Comparison of ENCODE assay signal across 11 cellular contexts in genomic region chr11:44623321-44623715, GRCh38. TPM values are rescaled to one million over a fixed set of nuclear protein-coding genes. Genes with fewer than 3 reads are reported as not detected.
DNase-seq lines count a peak whose midpoint lies in the region; ATAC-seq and TF ChIP-seq lines count a peak whose summit lies in the region.
"Had no signal": no experiment of that assay in that cellular context is flagged by ENCODE, and none has a peak within 500 bp of the region (broad histone marks: within the 10 kb centered on the region; RNA-seq: fewer than 3 reads in every experiment).

No MANE protein-coding gene starts in this region.

- no peak for TF ChIP-seq CTCF in activated CD8-positive, alpha-beta T cell treated with anti-CD3 and anti-CD28 coated beads for 36 hours (IDR thresholded peaks at IDR 0.05)
- no peak for TF ChIP-seq CTCF in left ventricle myocardium inferior (IDR thresholded peaks at IDR 0.05; ENCODE audit: borderline replicate concordance)

- no peak for DNase-seq in activated CD8-positive, alpha-beta T cell treated with anti-CD3 and anti-CD28 coated beads for 36 hours
- no peak for DNase-seq in left ventricle myocardium inferior
- DNase-seq in stimulated activated naive B cell treated with anti-CD40 and anti-IgM and Interleukin-4, amounts not matched to agents 10 μg/mL and 1 μg/mL and 100 μg/mL, for 72 hours, result peak; percentile 4
- DNase-seq: esophagus squamous epithelium, mammary epithelial cell, SIG-M5 had no signal

- H3K4me3 ChIP-seq in left ventricle myocardium inferior, result no peak overlapping the region
- H3K4me3 ChIP-seq: esophagus squamous epithelium had no signal

- POLR2A ChIA-PET in activated CD8-positive, alpha-beta T cell treated with anti-CD3 and anti-CD28 coated beads for 36 hours (lab: Charles Lee), result interaction anchor here (0.6 to 2.3 kb wide), 3 partner anchors 12 to 1180 kb away, joined by 3 to 10 read pairs (median 4); no protein-coding TSS in a partner anchor

- H3K36me3 Mint-ChIP-seq in activated CD8-positive, alpha-beta T cell treated with anti-CD3 and anti-CD28 coated beads for 36 hours (ENCODE audit: low read depth), result peaks cover 25% of the 10 kb centered on the region
- H3K36me3 Mint-ChIP-seq in stimulated activated naive B cell treated with anti-CD40 and anti-IgM and Interleukin-4, amounts not matched to agents 10 μg/mL and 1 μg/mL and 100 μg/mL, for 72 hours, result peaks cover 46 to 60% of the 10 kb centered on the region in 2 donors

- CTCF ChIA-PET in activated CD8-positive, alpha-beta T cell treated with anti-CD3 and anti-CD28 coated beads for 36 hours (lab: Charles Lee), result interaction anchor here (0.8 to 1.8 kb wide), 3 partner anchors 9 to 288 kb away, joined by 3 to 11 read pairs (median 4); no protein-coding TSS in a partner anchor

- H3K36me3 ChIP-seq in left ventricle myocardium inferior, result peaks cover 11% of the 10 kb centered on the region

- peak overlapping the region; percentile 74 for H3K27ac Mint-ChIP-seq in activated CD8-positive, alpha-beta T cell treated with anti-CD3 and anti-CD28 coated beads for 36 hours
- H3K27ac Mint-ChIP-seq in stimulated activated naive B cell treated with anti-CD40 and anti-IgM and Interleukin-4, amounts not matched to agents 10 μg/mL and 1 μg/mL and 100 μg/mL, for 72 hours, result peak overlapping the region; percentile 22

- intact Hi-C loops in activated CD8-positive, alpha-beta T cell treated with anti-CD3 and anti-CD28 coated beads for 36 hours (cut with micrococcal nuclease), result loop anchor here (10.0 kb wide), 2 partner anchors 151 to 271 kb away; no protein-coding TSS in a partner anchor
- intact Hi-C loops in left ventricle myocardium inferior (cut with micrococcal nuclease), result loop anchor here (5.0 kb wide), 1 partner anchor 289 kb away; no protein-coding TSS in a partner anchor

- H3K27me3 ChIP-seq in left ventricle myocardium inferior (ENCODE audit: low read depth), result no peaks in the 10 kb centered on the region
- H3K27me3 ChIP-seq: esophagus squamous epithelium had no signal

- H3K9me3 ChIP-seq in left ventricle myocardium inferior (replicated peaks), result peaks cover 4% of the 10 kb centered on the region
- H3K9me3 ChIP-seq: esophagus squamous epithelium had no signal

- no peak overlapping the region for H3K4me3 Mint-ChIP-seq in activated CD8-positive, alpha-beta T cell treated with anti-CD3 and anti-CD28 coated beads for 36 hours
- H3K4me3 Mint-ChIP-seq in stimulated activated naive B cell treated with anti-CD40 and anti-IgM and Interleukin-4, amounts not matched to agents 10 μg/mL and 1 μg/mL and 100 μg/mL, for 72 hours, result no peak overlapping the region
- H3K4me3 Mint-ChIP-seq: activated naive CD8-positive, alpha-beta T cell had no signal

- no peaks in the 10 kb centered on the region for H3K27me3 Mint-ChIP-seq in activated CD8-positive, alpha-beta T cell treated with anti-CD3 and anti-CD28 coated beads for 36 hours
- H3K27me3 Mint-ChIP-seq in stimulated activated naive B cell treated with anti-CD40 and anti-IgM and Interleukin-4, amounts not matched to agents 10 μg/mL and 1 μg/mL and 100 μg/mL, for 72 hours, result no peaks in the 10 kb centered on the region
- H3K27me3 Mint-ChIP-seq: activated naive CD8-positive, alpha-beta T cell had no signal

- peaks cover 56% of the 10 kb centered on the region for H3K4me1 ChIP-seq in left ventricle myocardium inferior

- peaks cover 7% of the 10 kb centered on the region for H3K9me3 Mint-ChIP-seq in activated CD8-positive, alpha-beta T cell treated with anti-CD3 and anti-CD28 coated beads for 36 hours
- H3K9me3 Mint-ChIP-seq in stimulated activated naive B cell treated with anti-CD40 and anti-IgM and Interleukin-4, amounts not matched to agents 10 μg/mL and 1 μg/mL and 100 μg/mL, for 72 hours, result peaks cover 0 to 3% of the 10 kb centered on the region in 2 donors

- peaks cover 20% of the 10 kb centered on the region for H3K4me1 Mint-ChIP-seq in activated CD8-positive, alpha-beta T cell treated with anti-CD3 and anti-CD28 coated beads for 36 hours (ENCODE audit: low read depth)
- H3K4me1 Mint-ChIP-seq in stimulated activated naive B cell treated with anti-CD40 and anti-IgM and Interleukin-4, amounts not matched to agents 10 μg/mL and 1 μg/mL and 100 μg/mL, for 72 hours, result peaks cover 41 to 64% of the 10 kb centered on the region in 2 donors

- H3K27ac ChIP-seq in left ventricle myocardium inferior (replicated peaks), result peak overlapping the region; percentile 69

- ATAC-seq in GM18505 (IDR thresholded peaks at IDR 0.05; ENCODE audit: unreplicated experiment) (no peak), HG02852 (IDR thresholded peaks at IDR 0.05; ENCODE audit: unreplicated experiment) (no peak), GM21717 (IDR thresholded peaks at IDR 0.05; ENCODE audit: unreplicated experiment) (no peak), HG03354 (IDR thresholded peaks at IDR 0.05; ENCODE audit: poor library complexity, severe bottlenecking, unreplicated experiment) (no peak)
- peak; percentile 24 for ATAC-seq in activated CD8-positive, alpha-beta T cell treated with anti-CD3 and anti-CD28 coated beads for 36 hours
- peak; percentile 35 to 39 for ATAC-seq in stimulated activated naive B cell treated with anti-CD40 and anti-IgM and Interleukin-4, amounts not matched to agents 10 μg/mL and 1 μg/mL and 100 μg/mL, for 72 hours (replicated peaks)

- peak; percentile 36 for TF ChIP-seq POLR2A in GM18505 (IDR thresholded peaks at IDR 0.05; ENCODE audit: borderline replicate concordance, extremely low read depth, insufficient read depth, insufficient read length)

RNA-seq across cellular contexts. Expression of gene CD82, which starts 57.9 kb away (rescaled TPM):
- total RNA-seq in activated CD8-positive, alpha-beta T cell treated with anti-CD3 and anti-CD28 coated beads for 36 hours, result 100 to 1,000 TPM; 289 to 319 TPM
- total RNA-seq in left ventricle myocardium inferior, result 49.6 TPM

Comparison
In these comparisons a context has a peak if more than half of its experiments do, and no peak if none do; other contexts are left out.
1. ATAC-seq: peak in activated CD8-positive, alpha-beta T cell treated with anti-CD3 and anti-CD28 coated beads for 36 hours (single experiment) and stimulated activated naive B cell treated with anti-CD40 and anti-IgM and Interleukin-4, amounts not matched to agents 10 μg/mL and 1 μg/mL and 100 μg/mL, for 72 hours (2 of 2); none in GM18505 (single experiment), HG02852 (single experiment), GM21717 (single experiment) and HG03354 (single experiment).